ENCODE assay signal across 8 cellular contexts in the genomic region with DNA sequence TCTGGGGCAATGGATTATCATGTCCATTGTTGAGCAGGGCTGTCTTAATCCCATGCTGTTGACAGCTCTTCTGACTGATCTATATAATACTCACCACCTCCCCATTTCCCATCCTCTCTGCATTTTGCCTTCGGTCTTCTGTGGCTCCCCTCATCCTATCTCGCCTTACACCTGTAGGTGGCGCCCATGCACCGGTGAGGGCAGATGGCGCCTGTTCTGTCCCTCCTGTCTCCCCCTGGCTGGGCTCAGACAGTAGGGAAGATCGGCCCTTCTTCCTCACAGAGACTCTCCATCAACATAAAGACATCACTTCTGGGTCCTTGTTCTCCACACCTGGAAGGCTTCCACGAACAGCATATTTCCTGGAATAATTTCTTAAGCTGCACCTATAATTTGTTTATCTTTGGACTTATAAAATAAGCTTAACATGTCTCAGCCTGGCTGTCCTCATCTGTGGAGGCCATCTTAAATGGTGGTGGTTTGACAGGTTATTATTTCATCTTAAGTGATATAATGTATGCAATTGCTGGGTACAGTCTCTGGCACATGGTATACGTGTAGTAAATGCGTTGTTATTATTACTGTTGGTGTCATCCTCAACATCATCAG. TPM values are rescaled to one million over a fixed set of nuclear protein-coding genes. Genes with fewer than 3 reads are reported as not detected.
A peak's percentile ranks its signal among the peaks of the same experiment; 100 is the strongest.
DNase-seq lines count a peak whose midpoint lies in the region; ATAC-seq and TF ChIP-seq lines count a peak whose summit lies in the region.

No MANE protein-coding gene starts in this region.

- H3K9me3 ChIP-seq in prostate gland, result no peaks in the 10 kb centered on the region

- no peaks in the 10 kb centered on the region for H3K36me3 ChIP-seq in prostate gland

- WGBS in prostate gland, result 26% methylated on average over 9 of the region's 9 CpGs

- TF ChIP-seq POLR2A in prostate gland (IDR thresholded peaks at IDR 0.05), result no peak

- TF ChIP-seq CTCF in prostate gland (IDR thresholded peaks at IDR 0.05), result peak in 3 of 4 experiments; percentile 24 to 39 (median 29)

- ATAC-seq in GM18907 (IDR thresholded peaks at IDR 0.05; ENCODE audit: unreplicated experiment), result peak; percentile 97
- peak; percentile 97 for ATAC-seq in HG03039 (IDR thresholded peaks at IDR 0.05; ENCODE audit: unreplicated experiment)

- DNase-seq in COLO668 (lab: John Stamatoyannopoulos, UW; ENCODE audit: unreplicated experiment) (peak; percentile 32), NCI-H2107 (lab: John Stamatoyannopoulos, UW) (peak; percentile 42), germinal center (ENCODE audit: low spot score) (peak; percentile 51), prostate gland (ENCODE audit: low spot score) (no peak), HuH-7.5 (ENCODE audit: low spot score) (no peak)
- DNase-seq in activated CD4-positive, alpha-beta T cell treated with anti-CD3 and anti-CD28 coated beads, Interleukin-2, amount 50 U/mL, for 48 hours, result peak; percentile 48 to 60

- no peaks in the 10 kb centered on the region for H3K4me1 ChIP-seq in prostate gland (replicated peaks)

- intact Hi-C loops in prostate gland (cut with DNase I), result loop anchor here (5.0 kb wide), 1 partner anchor 180 kb away; no protein-coding TSS in a partner anchor

- H3K4me3 ChIP-seq in prostate gland, result no peak overlapping the region

- H3K27me3 ChIP-seq in prostate gland (replicated peaks; ENCODE audit: insufficient read depth), result no peaks in the 10 kb centered on the region

- H3K27ac ChIP-seq in prostate gland, result no peak overlapping the region

RNA-seq across cellular contexts. Expression of gene CDH20, which starts 10.9 kb away (rescaled TPM):
- under 1 TPM; 0.28 to 0.68 TPM for total RNA-seq in prostate gland

Comparison
In these comparisons a context has a peak if more than half of its experiments do, and no peak if none do; other contexts are left out.
1. DNase-seq: peak in COLO668 (single experiment), NCI-H2107 (single experiment), activated CD4-positive, alpha-beta T cell treated with anti-CD3 and anti-CD28 coated beads, Interleukin-2, amount 50 U/mL, for 48 hours (2 of 2) and germinal center (single experiment); none in prostate gland (single experiment) and HuH-7.5 (single experiment).